In genomic region chr1:56433056-56433577, GRCh38 we compare ENCODE assay signal across 24 cellular contexts.
A peak's percentile ranks its signal among the peaks of the same experiment; 100 is the strongest.
DNase-seq lines count a peak whose midpoint lies in the region; ATAC-seq, FAIRE-seq and TF ChIP-seq lines count a peak whose summit lies in the region.
"Had no signal": no experiment of that assay in that cellular context is flagged by ENCODE, and none has a peak within 500 bp of the region (broad histone marks: within the 10 kb centered on the region; RNA-seq: fewer than 3 reads in every experiment).

No MANE protein-coding gene starts in this region.

- H3K4me1 Mint-ChIP-seq in WTC11, result peaks cover 72% of the 10 kb centered on the region
- H3K4me1 Mint-ChIP-seq: activated CD4-positive, alpha-beta memory T cell treated with anti-CD3 and anti-CD28 coated beads, Interleukin-2, amount 10 ng/mL, durations not matched to agents 7 days and 5 days; CD8-positive, alpha-beta memory T cell; stimulated activated effector memory CD8-positive, alpha-beta T cell treated with anti-CD3 and anti-CD28 coated beads, Interleukin-12 subunit alpha, Interleukin-12 subunit beta, amount 100 ng/mL, for 72 hours had no signal

- 94% methylated on average over 4 of the region's 4 CpGs for WGBS in HepG2 (ENCODE audit: low lambda C conversion rate)

- TF ChIP-seq EP300 in HepG2 (IDR thresholded peaks at IDR 0.05; ENCODE audit: low read depth in 2 of 2, low read length in 2 of 2) (no peak), HepG2 (CRISPR knock-in tag; IDR thresholded peaks at IDR 0.05; ENCODE audit: borderline replicate concordance) (no peak)

- H3K36me3 ChIP-seq in Peyer's patch, result no peaks in the 10 kb centered on the region
- no peaks in the 10 kb centered on the region for H3K36me3 ChIP-seq in HepG2 (replicated peaks in 1 of 2; ENCODE audit: control insufficient read depth in 1 of 2, insufficient read depth in 2 of 2, low read length in 2 of 2)
- no peaks in the 10 kb centered on the region for H3K36me3 ChIP-seq in skeletal muscle tissue (ENCODE audit: control insufficient read depth in 3 of 3, insufficient read depth in 3 of 3, low read length in 3 of 3)
- H3K36me3 ChIP-seq: MG63, sigmoid colon, SJCRH30, WERI-Rb-1 had no signal

- H3K9me3 ChIP-seq in Peyer's patch (no peaks in the 10 kb centered on the region), HepG2 (ENCODE audit: low read length) (no peaks in the 10 kb centered on the region), skeletal muscle tissue (ENCODE audit: control insufficient read depth in 3 of 3, low read length in 3 of 3) (no peaks in the 10 kb centered on the region)
- H3K9me3 ChIP-seq: MG63, sigmoid colon, SJCRH30 had no signal

- H3K4me2 ChIP-seq in HepG2 (ENCODE audit: low read depth, low read length), result no peak overlapping the region

- no peak for FAIRE-seq in HepG2 (lab: Jason Lieb, UNC)
- FAIRE-seq: islet of Langerhans had no signal

- in situ Hi-C loops in HepG2 (cut with HindIII; ENCODE audit: extremely low pct_ligation_motif_present, low pct_unique_long_range_greater_than_20kb), result no loop called here
- in situ Hi-C loops in KBM-7 (cut with MboI; ENCODE audit: low pct_unique_long_range_greater_than_20kb, low sequenced_read_pairs), result no loop called here

- TF ChIP-seq CTCF in Peyer's patch (IDR thresholded peaks at IDR 0.05) (no peak), HepG2 (CRISPR knock-in tag; IDR thresholded peaks at IDR 0.05) (no peak), WTC11 (IDR thresholded peaks at IDR 0.05) (no peak)

- no TSS peak for BruUV-seq in HepG2 (replicated peaks; lab: Mats Ljungman, UMichigan)

- H3K27me3 Mint-ChIP-seq in WTC11 (ENCODE audit: low read depth), result peaks cover 43% of the 10 kb centered on the region
- H3K27me3 Mint-ChIP-seq: activated CD4-positive, alpha-beta memory T cell treated with anti-CD3 and anti-CD28 coated beads, Interleukin-2, amount 10 ng/mL, durations not matched to agents 7 days and 5 days had no signal

- H3K4me3 ChIP-seq in Peyer's patch (no peak overlapping the region), HepG2 (replicated peaks in 1 of 3; ENCODE audit: insufficient read depth in 1 of 3, low read depth in 2 of 3, low read length in 3 of 3) (no peak overlapping the region), skeletal muscle tissue (ENCODE audit: low read length in 3 of 3) (no peak overlapping the region)
- H3K4me3 ChIP-seq: lung, MG63, sigmoid colon, SJCRH30 had no signal

- H4K20me1 ChIP-seq in HepG2 (ENCODE audit: insufficient read depth, low read length), result no peaks in the 10 kb centered on the region

- no peak overlapping the region for H3K4me3 Mint-ChIP-seq in WTC11
- H3K4me3 Mint-ChIP-seq: activated CD4-positive, alpha-beta memory T cell treated with anti-CD3 and anti-CD28 coated beads, Interleukin-2, amount 10 ng/mL, durations not matched to agents 7 days and 5 days; CD8-positive, alpha-beta memory T cell; stimulated activated effector memory CD8-positive, alpha-beta T cell treated with anti-CD3 and anti-CD28 coated beads, Interleukin-12 subunit alpha, Interleukin-12 subunit beta, amount 100 ng/mL, for 72 hours had no signal

- peak in 2 of 3 donors; percentile 69 to 70 for DNase-seq in Peyer's patch
- DNase-seq in HepG2 (ENCODE audit: low spot score), result no peak
- DNase-seq in NCI-H1092 treated with DMSO at 0.1 percent for 48 hours (lab: John Stamatoyannopoulos, UW), result no peak
- DNase-seq in KBM-7, result no peak
- DNase-seq in WTC11 (ENCODE audit: low spot score), result no peak
- DNase-seq: activated CD4-positive, alpha-beta memory T cell treated with anti-CD3 and anti-CD28 coated beads, Interleukin-2, amount 10 ng/mL, durations not matched to agents 7 days and 5 days; activated T-cell treated with anti-CD3 and anti-CD28 coated beads, Interleukin-2, amount 50 U/mL, for 1 hour; CD8-positive, alpha-beta memory T cell; DMS53; MG63; NCI-H146; NCI-H2171; NCI-H526 treated with DMSO at 0.1 percent for 48 hours; OCI-M1; sigmoid colon; SJCRH30; T-helper 2 cell; WERI-Rb-1 had no signal

- TF ChIP-seq POLR2A in Peyer's patch (IDR thresholded peaks at IDR 0.05) (no peak), HepG2 (IDR thresholded peaks at IDR 0.05; ENCODE audit: insufficient read depth in 1 of 2, low read depth in 2 of 2, low read length in 2 of 2) (no peak)

- ATAC-seq in GM18867 (IDR thresholded peaks at IDR 0.05; ENCODE audit: unreplicated experiment) (peak; percentile 58), HepG2 (no peak), WTC11 (no peak), GM18907 (IDR thresholded peaks at IDR 0.05; ENCODE audit: unreplicated experiment) (no peak)
- ATAC-seq: stimulated activated effector memory CD8-positive, alpha-beta T cell treated with anti-CD3 and anti-CD28 coated beads, Interleukin-12 subunit alpha, Interleukin-12 subunit beta, amount 100 ng/mL, for 72 hours had no signal

- no peak for TF ChIP-seq RAD21 in HepG2 (CRISPR knock-in tag; IDR thresholded peaks at IDR 0.05)

- H3K79me2 ChIP-seq in HepG2 (ENCODE audit: insufficient read depth, low read length), result no peaks in the 10 kb centered on the region

- no peaks in the 10 kb centered on the region for H3K36me3 Mint-ChIP-seq in WTC11
- H3K36me3 Mint-ChIP-seq: CD8-positive, alpha-beta memory T cell; stimulated activated effector memory CD8-positive, alpha-beta T cell treated with anti-CD3 and anti-CD28 coated beads, Interleukin-12 subunit alpha, Interleukin-12 subunit beta, amount 100 ng/mL, for 72 hours had no signal

- H3K27me3 ChIP-seq in Peyer's patch, result no peaks in the 10 kb centered on the region
- no peaks in the 10 kb centered on the region for H3K27me3 ChIP-seq in HepG2 (ENCODE audit: control insufficient read depth in 1 of 2, insufficient read depth in 2 of 2, low read length in 2 of 2)
- no peaks in the 10 kb centered on the region for H3K27me3 ChIP-seq in skeletal muscle tissue (ENCODE audit: control insufficient read depth in 3 of 3, insufficient read depth in 3 of 3, low read length in 3 of 3)
- H3K27me3 ChIP-seq: MG63, sigmoid colon had no signal

- POLR2A ChIA-PET in HepG2 (lab: Yijun Ruan, JAX) (interaction anchor here (1.2 to 1.7 kb wide), 5 partner anchors 8 to 147 kb away, joined by 3 to 7 read pairs (median 6); partner anchors contain the start of gene PLPP3), WTC11 (lab: Charles Lee) (no interaction called here)

- no peak overlapping the region for H3K27ac Mint-ChIP-seq in WTC11
- H3K27ac Mint-ChIP-seq: activated CD4-positive, alpha-beta memory T cell treated with anti-CD3 and anti-CD28 coated beads, Interleukin-2, amount 10 ng/mL, durations not matched to agents 7 days and 5 days; CD8-positive, alpha-beta memory T cell; stimulated activated effector memory CD8-positive, alpha-beta T cell treated with anti-CD3 and anti-CD28 coated beads, Interleukin-12 subunit alpha, Interleukin-12 subunit beta, amount 100 ng/mL, for 72 hours had no signal

- H3K27ac ChIP-seq in Peyer's patch, result peak overlapping the region in 1 of 4 donors; percentile 44
- peak overlapping the region; percentile 35 for H3K27ac ChIP-seq in HepG2 (ENCODE audit: extremely low read length, insufficient read depth, low read length)
- peak overlapping the region; percentile 23 for H3K27ac ChIP-seq in skeletal muscle tissue (ENCODE audit: low read depth, low read length)
- H3K27ac ChIP-seq: sigmoid colon, SJCRH30, WERI-Rb-1 had no signal

- H3K4me1 ChIP-seq in Peyer's patch (no peaks in the 10 kb centered on the region), HepG2 (ENCODE audit: insufficient read depth, low read length) (peaks cover 85% of the 10 kb centered on the region), skeletal muscle tissue (ENCODE audit: control insufficient read depth in 3 of 3, insufficient read depth in 3 of 3, low read length in 3 of 3) (peaks cover 7 to 9% (median 8%) of the 10 kb centered on the region in 3 donors)
- H3K4me1 ChIP-seq: sigmoid colon, SJCRH30 had no signal

- CTCF ChIA-PET in HepG2 (lab: Yijun Ruan, JAX; ENCODE audit: low intra/inter-chr PET ratio, low total read pairs), result no interaction called here
- CTCF ChIA-PET in WTC11 (lab: Charles Lee), result interaction anchor here (1.4 kb wide), 1 partner anchor 8 kb away, joined by 3 read pairs; no protein-coding TSS in a partner anchor

- H3K9me3 Mint-ChIP-seq in WTC11, result no peaks in the 10 kb centered on the region

- intact Hi-C loops in HepG2 (cut with micrococcal nuclease; ENCODE audit: unreplicated experiment), result no loop called here

- H2AFZ ChIP-seq in HepG2 (ENCODE audit: low read length), result no peak overlapping the region

- H3K9ac ChIP-seq in HepG2 (ENCODE audit: insufficient read depth, low read depth, low read length) (no peak overlapping the region), skeletal muscle tissue (ENCODE audit: low read depth in 1 of 3, low read length in 3 of 3) (no peak overlapping the region)

TF ChIP-seq in HepG2, 621 proteins besides CTCF, POLR2A, EP300 and RAD21:
- TF ChIP-seq ZKSCAN5 (CRISPR knock-in tag; IDR thresholded peaks at IDR 0.05) (peak; percentile 88), ZNF501 (CRISPR knock-in tag; IDR thresholded peaks at IDR 0.05) (0 out of 2 replicates have a peak, but pooled peaks have one; percentile 15), ZNF660 (CRISPR knock-in tag; IDR thresholded peaks at IDR 0.05; ENCODE audit: borderline replicate concordance, low read depth) (no peak)

TF ChIP-seq in WTC11, 78 proteins besides CTCF, POLR2A, EP300 and RAD21 (continues in another document):
- TF ChIP-seq ZNF232 (CRISPR knock-in tag; IDR thresholded peaks at IDR 0.05) (no peak), FOXP4 (CRISPR knock-in tag; IDR thresholded peaks at IDR 0.05) (no peak)

Comparison
In these comparisons a context has a peak if more than half of its experiments do, and no peak if none do; other contexts are left out.
1. DNase-seq: peak in Peyer's patch (2 of 3); none in HepG2 (single experiment), NCI-H1092 treated with DMSO at 0.1 percent for 48 hours (single experiment), KBM-7 (single experiment) and WTC11 (single experiment).